18 cellular contexts compared by ENCODE assay signal in genomic region chr1:235657747-235658526, GRCh38. TPM values are rescaled to one million over a fixed set of nuclear protein-coding genes. Genes with fewer than 3 reads are reported as not detected.
DNase-seq lines count a peak whose midpoint lies in the region; ATAC-seq and TF ChIP-seq lines count a peak whose summit lies in the region.
"Had no signal": no experiment of that assay in that cellular context is flagged by ENCODE, and none has a peak within 500 bp of the region (broad histone marks: within the 10 kb centered on the region; RNA-seq: fewer than 3 reads in every experiment).

No MANE protein-coding gene starts in this region.

- peaks cover 0 to 39% (median 17%) of the 10 kb centered on the region in 7 donors for H3K27me3 ChIP-seq in heart right ventricle

- no peak overlapping the region for H3K27ac ChIP-seq in heart right ventricle
- H3K27ac ChIP-seq: A549; BLaER1 treated with 17β-estradiol and CSF1 and Interleukin-3, amounts not matched to agents 10 nM and 100 nM; SK-N-MC had no signal

- H3K36me3 ChIP-seq in heart right ventricle: peaks cover 0 to 33% (median 5%) of the 10 kb centered on the region in 9 donors

- no peak for TF ChIP-seq CTCF in heart right ventricle (IDR thresholded peaks at IDR 0.05)

- no peaks in the 10 kb centered on the region for H3K4me1 ChIP-seq in heart right ventricle
- H3K4me1 ChIP-seq: A549; BLaER1 treated with 17β-estradiol and CSF1 and Interleukin-3, amounts not matched to agents 10 nM and 100 nM had no signal

- peak; percentile 23 for ATAC-seq in left colon
- ATAC-seq in heart right ventricle: no peak
- no peak for ATAC-seq in GM21515 (IDR thresholded peaks at IDR 0.05; ENCODE audit: unreplicated experiment)
- no peak for ATAC-seq in HG02763 (IDR thresholded peaks at IDR 0.05; ENCODE audit: unreplicated experiment)
- ATAC-seq: A549, PC-3 had no signal

- intact Hi-C loops in left colon (cut with DNase I, micrococcal nuclease) (no loop called here), heart right ventricle (cut with DNase I) (no loop called here)

- peaks cover 0 to 3% (median 0%) of the 10 kb centered on the region in 11 donors for H3K9me3 ChIP-seq in heart right ventricle
- H3K9me3 ChIP-seq: A549 had no signal

- H3K4me3 ChIP-seq in heart right ventricle: no peak overlapping the region
- H3K4me3 ChIP-seq: A549; BLaER1 treated with 17β-estradiol and CSF1 and Interleukin-3, amounts not matched to agents 10 nM and 100 nM; SK-N-MC had no signal

- 68 to 78% methylated on average over 5 of the region's 5 CpGs for WGBS in heart right ventricle, 2 donors

- DNase-seq in NCI-H2029 treated with DMSO at 0.1 percent for 48 hours (lab: John Stamatoyannopoulos, UW) (peak; percentile 7), NCI-H2029 (lab: John Stamatoyannopoulos, UW) (no peak), EH (ENCODE audit: low read depth) (peak; percentile 5), NCI-H82 (lab: John Stamatoyannopoulos, UW) (peak; percentile 79), left colon (no peak), heart right ventricle (no peak)
- DNase-seq: CD8-positive, alpha-beta memory T cell; H9; KG1; NCI-H1105; NCI-H187; NCI-H524 treated with DMSO at 0.1 percent for 48 hours; PC-3 had no signal

RNA-seq across cellular contexts. Expression of gene GNG4, which starts 8.4 kb away (rescaled TPM):
- total RNA-seq in left colon (1 to 10 TPM; 4.4 to 5.0 TPM), heart right ventricle (under 1 TPM in 2 of 10 donors, not detected in 8; 0.04 to 0.15 TPM)
- polyA plus RNA-seq in heart right ventricle: under 1 TPM in 1 of 2 donors, not detected in 1; 0.06 TPM
- polyA plus RNA-seq: CD8-positive, alpha-beta memory T cell had no signal

Comparison
In these comparisons a context has a peak if more than half of its experiments do, and no peak if none do; other contexts are left out.
1. DNase-seq: peak in NCI-H2029 treated with DMSO at 0.1 percent for 48 hours (single experiment), EH (single experiment) and NCI-H82 (single experiment); none in NCI-H2029 (single experiment), left colon (0 of 2) and heart right ventricle (0 of 2).
2. RNA of gene GNG4, which starts 8.4 kb away (total RNA-seq): 4.4 to 5.0 TPM in left colon; 0.04 to 0.15 TPM in heart right ventricle; every median in the first group is over 4 times any median in the second.